31 cellular contexts compared by ENCODE assay signal in the genomic region with DNA sequence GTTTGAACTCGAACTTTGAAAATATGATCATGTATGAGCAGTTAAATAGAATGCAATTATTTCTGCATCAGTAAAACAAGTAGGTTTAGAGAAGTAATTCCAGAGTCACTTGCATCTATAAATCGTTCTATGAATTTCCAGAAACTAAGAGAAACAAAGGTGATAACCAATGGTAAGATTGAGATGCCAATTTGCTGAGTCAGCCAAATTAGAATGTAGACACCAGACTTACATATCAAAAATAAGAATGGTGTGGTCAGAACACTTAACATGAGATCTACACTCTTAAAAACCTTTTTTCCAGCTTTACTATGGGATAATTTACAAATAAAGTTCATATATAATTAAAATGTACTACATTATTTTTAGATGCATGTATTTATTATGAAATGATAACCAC.
"Had no signal": no experiment of that assay in that cellular context is flagged by ENCODE, and none has a peak within 500 bp of the region (broad histone marks: within the 10 kb centered on the region; RNA-seq: fewer than 3 reads in every experiment).

No MANE protein-coding gene starts in this region.

- H3K4me2 ChIP-seq: neural progenitor cell, smooth muscle cell had no signal

- H3K4me1 Mint-ChIP-seq: natural killer cell; stimulated activated memory B cell treated with anti-CD40 and anti-IgM and Interleukin-4, amounts not matched to agents 10 μg/mL and 1 μg/mL and 100 μg/mL, for 72 hours; stimulated activated naive CD8-positive, alpha-beta T cell treated with anti-CD3 and anti-CD28 coated beads, Interleukin-15, amount 100 ng/mL, for 72 hours had no signal

- H3K4me1 ChIP-seq: neural progenitor cell, parathyroid adenoma, psoas muscle, spleen, suprapubic skin, testis, tibial artery, transverse colon, upper lobe of right lung, uterus had no signal

- H3K9me3 ChIP-seq: ovary, psoas muscle, suprapubic skin, testis, tibial artery, transverse colon, upper lobe of right lung, uterus had no signal

- H3K79me2 ChIP-seq: parathyroid adenoma had no signal

- H3K36me3 Mint-ChIP-seq: neural progenitor cell; stimulated activated memory B cell treated with anti-CD40 and anti-IgM and Interleukin-4, amounts not matched to agents 10 μg/mL and 1 μg/mL and 100 μg/mL, for 72 hours; type B pancreatic cell had no signal

- H3K9ac ChIP-seq: neural progenitor cell, parathyroid adenoma had no signal

- H3K4me3 ChIP-seq: neural progenitor cell, ovary, psoas muscle, skin epidermis, smooth muscle cell, spleen, suprapubic skin, testis, tibial artery, transverse colon, upper lobe of right lung, uterus had no signal

- ATAC-seq: natural killer cell; psoas muscle; right cardiac atrium; sciatic nerve; stimulated activated memory B cell treated with anti-CD40 and anti-IgM and Interleukin-4, amounts not matched to agents 10 μg/mL and 1 μg/mL and 100 μg/mL, for 72 hours; stimulated activated naive CD8-positive, alpha-beta T cell treated with anti-CD3 and anti-CD28 coated beads, Interleukin-15, amount 100 ng/mL, for 72 hours; stimulated activated naive CD8-positive, alpha-beta T cell treated with anti-CD3 and anti-CD28 coated beads, Interleukin-15, Interleukin-2, amounts not matched to agents 100 U/mL and 50 U/mL, for 24 hours; upper lobe of right lung had no signal

- H3K9me3 Mint-ChIP-seq: nephron, neural progenitor cell, type B pancreatic cell had no signal

- H3K36me3 ChIP-seq: neural progenitor cell, ovary, spleen, suprapubic skin, tibial artery, transverse colon, upper lobe of right lung, uterus had no signal

- H2AFZ ChIP-seq: neural progenitor cell, parathyroid adenoma had no signal

- DNase-seq: natural killer cell; occipital lobe; ovary; posterior cingulate gyrus; psoas muscle; right cardiac atrium; spleen; stimulated activated CD4-positive, alpha-beta T cell treated with anti-CD3 and anti-CD28 coated beads, Interleukin-12 subunit alpha, Interleukin-12 subunit beta, amount 100 ng/mL, for 4 hours; stimulated activated CD4-positive, alpha-beta T cell treated with anti-CD3 and anti-CD28 coated beads, Interleukin-1b, Interleukin-23, amount 100 ng/mL, for 48 hours; stimulated activated CD4-positive, alpha-beta T cell treated with anti-CD3 and anti-CD28 coated beads, Interleukin-4, amount 100 ng/mL, for 1 hour; stimulated activated CD4-positive, alpha-beta T cell treated with anti-CD3 and anti-CD28 coated beads, Interleukin-4, amount 100 ng/mL, for 4 hours; stimulated activated CD8-positive, alpha-beta memory T cell treated with anti-CD3 and anti-CD28 coated beads, Interleukin-4, amount 100 ng/mL, for 48 hours; stimulated activated naive CD4-positive, alpha-beta T cell; stimulated activated naive CD8-positive, alpha-beta T cell treated with anti-CD3 and anti-CD28 coated beads, Interleukin-15, amount 100 ng/mL, for 72 hours; stimulated activated naive CD8-positive, alpha-beta T cell treated with anti-CD3 and anti-CD28 coated beads, Interleukin-15, Interleukin-2, amounts not matched to agents 100 U/mL and 50 U/mL, for 24 hours; substantia nigra; testis; tibial artery; transverse colon; upper lobe of right lung; uterus had no signal

- H3K4me3 Mint-ChIP-seq: natural killer cell; nephron; neural progenitor cell; stimulated activated memory B cell treated with anti-CD40 and anti-IgM and Interleukin-4, amounts not matched to agents 10 μg/mL and 1 μg/mL and 100 μg/mL, for 72 hours; stimulated activated naive CD8-positive, alpha-beta T cell treated with anti-CD3 and anti-CD28 coated beads, Interleukin-15, amount 100 ng/mL, for 72 hours; type B pancreatic cell had no signal

- H3K27me3 ChIP-seq: neural progenitor cell, ovary, spleen, suprapubic skin, testis, tibial artery, transverse colon, upper lobe of right lung, uterus had no signal

- H3K27ac Mint-ChIP-seq: natural killer cell; neural progenitor cell; progenitor cell of endocrine pancreas; stimulated activated memory B cell treated with anti-CD40 and anti-IgM and Interleukin-4, amounts not matched to agents 10 μg/mL and 1 μg/mL and 100 μg/mL, for 72 hours; stimulated activated naive CD8-positive, alpha-beta T cell treated with anti-CD3 and anti-CD28 coated beads, Interleukin-15, amount 100 ng/mL, for 72 hours; type B pancreatic cell had no signal

- H3K27ac ChIP-seq: neural progenitor cell, ovary, parathyroid adenoma, psoas muscle, skin epidermis, spleen, suprapubic skin, testis, tibial artery, transverse colon, upper lobe of right lung, uterus had no signal

- H3K27me3 Mint-ChIP-seq: progenitor cell of endocrine pancreas; stimulated activated memory B cell treated with anti-CD40 and anti-IgM and Interleukin-4, amounts not matched to agents 10 μg/mL and 1 μg/mL and 100 μg/mL, for 72 hours; stimulated activated naive CD8-positive, alpha-beta T cell treated with anti-CD3 and anti-CD28 coated beads, Interleukin-15, amount 100 ng/mL, for 72 hours; type B pancreatic cell had no signal
